In the genomic region with DNA sequence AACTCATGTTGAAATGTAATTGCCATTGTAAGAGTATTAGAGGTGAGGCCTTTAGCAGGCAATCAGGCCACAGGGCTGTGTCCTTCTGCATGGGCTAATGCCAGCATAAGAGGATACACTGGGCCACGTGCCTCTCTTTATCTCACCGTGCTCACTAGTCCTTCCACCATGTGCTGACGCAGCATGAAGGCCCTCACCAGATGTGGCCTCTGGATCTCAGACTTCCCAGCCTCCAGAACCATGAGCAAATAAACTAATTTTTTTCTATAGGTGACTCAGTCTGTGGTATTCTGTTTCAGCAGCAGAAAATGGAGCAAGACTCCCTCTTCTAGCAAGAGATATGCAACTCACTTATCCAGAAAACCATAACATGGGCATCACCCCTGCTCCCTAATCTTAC, we compare ENCODE assay signal across 23 cellular contexts.
DNase-seq lines count a peak whose midpoint lies in the region; TF ChIP-seq lines count a peak whose summit lies in the region.
"Had no signal": no experiment of that assay in that cellular context is flagged by ENCODE, and none has a peak within 500 bp of the region (broad histone marks: within the 10 kb centered on the region; RNA-seq: fewer than 3 reads in every experiment).

No MANE protein-coding gene starts in this region.

- no peaks in the 10 kb centered on the region for H3K27me3 ChIP-seq in tibial artery
- H3K27me3 ChIP-seq: SJSA1, vagina had no signal

- H3K4me1 ChIP-seq in tibial artery = no peaks in the 10 kb centered on the region
- H3K4me1 ChIP-seq: SJSA1, vagina had no signal

- TF ChIP-seq CTCF in AG09309 (IDR thresholded peaks at IDR 0.05; ENCODE audit: control insufficient read depth, insufficient read depth, low read depth, low read length, missing control alignments) (no peak), astrocyte of the spinal cord (IDR thresholded peaks at IDR 0.05; ENCODE audit: low read depth, low read length) (no peak), fibroblast of the aortic adventitia (IDR thresholded peaks at IDR 0.05; ENCODE audit: insufficient read depth, low read length) (no peak), tibial artery (IDR thresholded peaks at IDR 0.05) (no peak)

- intact Hi-C loops in tibial artery (cut with DNase I; ENCODE audit: low total_unique reads) = no loop called here

- no peaks in the 10 kb centered on the region for H3K36me3 ChIP-seq in tibial artery
- H3K36me3 ChIP-seq: SJSA1, vagina had no signal

- H3K9me3 ChIP-seq in tibial artery = no peaks in the 10 kb centered on the region
- H3K9me3 ChIP-seq: SJSA1, vagina had no signal

- H3K4me3 ChIP-seq in AG09309 (ENCODE audit: control insufficient read depth, low read depth, low read length) (no peak overlapping the region), astrocyte of the spinal cord (ENCODE audit: low read depth, low read length) (no peak overlapping the region), fibroblast of the aortic adventitia (ENCODE audit: low read depth, low read length) (no peak overlapping the region), tibial artery (no peak overlapping the region)
- H3K4me3 ChIP-seq: SJSA1, vagina had no signal

- in situ Hi-C loops in astrocyte of the spinal cord (cut with HindIII; ENCODE audit: low sequenced_read_pairs) = no loop called here

- peak; percentile 32 for DNase-seq in AG09309 (ENCODE audit: low read depth)
- peak; percentile 67 for DNase-seq in H4 (ENCODE audit: low spot score)
- peak; percentile 52 for DNase-seq in astrocyte of the spinal cord (ENCODE audit: low read depth, low spot score)
- peak; percentile 54 for DNase-seq in fibroblast of the aortic adventitia (ENCODE audit: low read depth)
- DNase-seq in NCI-H1930 (lab: John Stamatoyannopoulos, UW) = no peak
- no peak for DNase-seq in NCI-H1048 (lab: John Stamatoyannopoulos, UW)
- no peak for DNase-seq in tibial artery
- no peak for DNase-seq in kidney tubule cell (ENCODE audit: low spot score)
- DNase-seq: activated CD4-positive, alpha-beta T cell treated with anti-CD3 and anti-CD28 coated beads for 1 hour; activated naive CD4-positive, alpha-beta T cell treated with anti-CD3 and anti-CD28 coated beads, Interleukin-2, amount 10 ng/mL, durations not matched to agents 7 days and 5 days; activated T-cell treated with anti-CD3 and anti-CD28 coated beads, Interleukin-2, amount 50 U/mL, for 48 hours; anterior cingulate cortex; effector CD4-positive, alpha-beta T cell; H7; KG1; NCI-H2029; NCI-H446 treated with DMSO at 0.1 percent for 48 hours; NK-92 treated with Interleukin-12 subunit alpha and Interleukin-12 subunit beta, amount 100 ng/mL, for 24 hours; stimulated activated CD4-positive, alpha-beta T cell treated with anti-CD3 and anti-CD28 coated beads, Interleukin-1b, Interleukin-23, amount 100 ng/mL, for 48 hours; T-helper 1 cell had no signal

- H3K27ac ChIP-seq in tibial artery = no peak overlapping the region
- H3K27ac ChIP-seq: C4-2B, SJSA1, vagina had no signal

Comparison
In these comparisons a context has a peak if more than half of its experiments do, and no peak if none do; other contexts are left out.
1. DNase-seq: peak in AG09309 (single experiment), H4 (single experiment), astrocyte of the spinal cord (single experiment) and fibroblast of the aortic adventitia (single experiment); none in NCI-H1930 (0 of 2), NCI-H1048 (single experiment), tibial artery (0 of 2) and kidney tubule cell (single experiment).